In genomic region chr11:90332415-90332814, GRCh38 we compare ENCODE assay signal across 21 cellular contexts.
"Had no signal": no experiment of that assay in that cellular context is flagged by ENCODE, and none has a peak within 500 bp of the region (broad histone marks: within the 10 kb centered on the region; RNA-seq: fewer than 3 reads in every experiment).

No MANE protein-coding gene starts in this region.

- H3K36me3 Mint-ChIP-seq: activated naive CD8-positive, alpha-beta T cell; memory B cell; naive thymus-derived CD4-positive, alpha-beta T cell had no signal

- H3K27ac Mint-ChIP-seq: activated B cell treated with CpG ODN at 0.5 μM for 24 hours; activated CD4-positive, alpha-beta T cell treated with anti-CD3 and anti-CD28 coated beads, Interleukin-2, amount 10 ng/mL, durations not matched to agents 24 days and 14 days; activated CD8-positive, alpha-beta T cell treated with anti-CD3 and anti-CD28 coated beads, Interleukin-2, amount 10 ng/mL, durations not matched to agents 7 days and 5 days; activated naive CD8-positive, alpha-beta T cell; memory B cell; naive thymus-derived CD4-positive, alpha-beta T cell; stimulated activated naive CD8-positive, alpha-beta T cell treated with anti-CD3 and anti-CD28 coated beads, Interleukin-15, amount 100 ng/mL, for 72 hours; T-helper 17 cell had no signal

- H3K4me1 Mint-ChIP-seq: activated B cell treated with CpG ODN at 0.5 μM for 24 hours; activated CD4-positive, alpha-beta T cell treated with anti-CD3 and anti-CD28 coated beads, Interleukin-2, amount 10 ng/mL, durations not matched to agents 24 days and 14 days; memory B cell; stimulated activated naive CD8-positive, alpha-beta T cell treated with anti-CD3 and anti-CD28 coated beads, Interleukin-15, amount 100 ng/mL, for 72 hours; T-helper 17 cell had no signal

- DNase-seq: activated B cell treated with CpG ODN at 0.5 μM for 24 hours; activated CD4-positive, alpha-beta T cell treated with anti-CD3 and anti-CD28 coated beads, Interleukin-2, amount 10 ng/mL, durations not matched to agents 24 days and 14 days; activated CD8-positive, alpha-beta memory T cell treated with anti-CD3 and anti-CD28 coated beads, Interleukin-2, amount 50 U/mL, for 4 hours; activated CD8-positive, alpha-beta T cell treated with anti-CD3 and anti-CD28 coated beads, Interleukin-2, amount 10 ng/mL, durations not matched to agents 7 days and 5 days; activated gamma-delta T cell; activated T-cell treated with anti-CD3 and anti-CD28 coated beads, Interleukin-2, amount 50 U/mL, for 48 hours; amniotic stem cell; body of pancreas; cortex of kidney; effector CD8-positive, alpha-beta T cell; islet precursor cell; left lung; mucosa of descending colon; naive thymus-derived CD4-positive, alpha-beta T cell; pancreas; stimulated activated CD4-positive, alpha-beta T cell treated with anti-CD3 and anti-CD28 coated beads, Interleukin-1b, Interleukin-23, amount 100 ng/mL, for 48 hours; stimulated activated naive CD8-positive, alpha-beta T cell treated with anti-CD3 and anti-CD28 coated beads, Interleukin-15, amount 100 ng/mL, for 72 hours; T-helper 17 cell; upper lobe of left lung had no signal

- H3K4me3 Mint-ChIP-seq: activated B cell treated with CpG ODN at 0.5 μM for 24 hours; activated CD4-positive, alpha-beta T cell treated with anti-CD3 and anti-CD28 coated beads, Interleukin-2, amount 10 ng/mL, durations not matched to agents 24 days and 14 days; activated CD8-positive, alpha-beta T cell treated with anti-CD3 and anti-CD28 coated beads, Interleukin-2, amount 10 ng/mL, durations not matched to agents 7 days and 5 days; activated naive CD8-positive, alpha-beta T cell; memory B cell; naive thymus-derived CD4-positive, alpha-beta T cell; stimulated activated naive CD8-positive, alpha-beta T cell treated with anti-CD3 and anti-CD28 coated beads, Interleukin-15, amount 100 ng/mL, for 72 hours; T-helper 17 cell had no signal

- H3K27me3 Mint-ChIP-seq: activated B cell treated with CpG ODN at 0.5 μM for 24 hours; activated CD4-positive, alpha-beta T cell treated with anti-CD3 and anti-CD28 coated beads, Interleukin-2, amount 10 ng/mL, durations not matched to agents 24 days and 14 days; activated naive CD8-positive, alpha-beta T cell; memory B cell; naive thymus-derived CD4-positive, alpha-beta T cell; stimulated activated naive CD8-positive, alpha-beta T cell treated with anti-CD3 and anti-CD28 coated beads, Interleukin-15, amount 100 ng/mL, for 72 hours; T-helper 17 cell had no signal

- ATAC-seq: activated CD8-positive, alpha-beta T cell treated with anti-CD3 and anti-CD28 coated beads, Interleukin-2, amount 10 ng/mL, durations not matched to agents 7 days and 5 days; body of pancreas; left lung; mucosa of descending colon; naive thymus-derived CD4-positive, alpha-beta T cell; pancreas; stimulated activated naive CD8-positive, alpha-beta T cell treated with anti-CD3 and anti-CD28 coated beads, Interleukin-15, amount 100 ng/mL, for 72 hours; T-helper 17 cell had no signal

- H3K9me3 Mint-ChIP-seq: activated B cell treated with CpG ODN at 0.5 μM for 24 hours; activated CD4-positive, alpha-beta T cell treated with anti-CD3 and anti-CD28 coated beads, Interleukin-2, amount 10 ng/mL, durations not matched to agents 24 days and 14 days; memory B cell; naive thymus-derived CD4-positive, alpha-beta T cell; stimulated activated naive CD8-positive, alpha-beta T cell treated with anti-CD3 and anti-CD28 coated beads, Interleukin-15, amount 100 ng/mL, for 72 hours had no signal

- H3K4me3 ChIP-seq: body of pancreas, left lung, mucosa of descending colon, pancreas, upper lobe of left lung had no signal
